In genomic region chr10:24887855-24888231, GRCh38 we compare ENCODE assay signal across 11 cellular contexts.
DNase-seq lines count a peak whose midpoint lies in the region; ATAC-seq and FAIRE-seq lines count a peak whose summit lies in the region.
"Had no signal": no experiment of that assay in that cellular context is flagged by ENCODE, and none has a peak within 500 bp of the region (broad histone marks: within the 10 kb centered on the region; RNA-seq: fewer than 3 reads in every experiment).

No MANE protein-coding gene starts in this region.

- peaks cover 0 to 6% of the 10 kb centered on the region in 2 donors for H3K4me1 ChIP-seq in small intestine (ENCODE audit: control insufficient read depth in 2 of 2, insufficient read depth in 1 of 2, low read depth in 1 of 2, low read length in 1 of 2)

- intact Hi-C loops in activated CD4-positive, alpha-beta T cell treated with anti-CD3 and anti-CD28 coated beads, Interleukin-2, amount 10 ng/mL, durations not matched to agents 24 days and 14 days (cut with micrococcal nuclease): loop anchor here (1.0 to 10.0 kb wide), 4 partner anchors 13 to 1523 kb away; no protein-coding TSS in a partner anchor

- no peaks in the 10 kb centered on the region for H3K9me3 ChIP-seq in small intestine (ENCODE audit: control insufficient read depth, low read depth)

- H3K4me3 Mint-ChIP-seq in activated CD4-positive, alpha-beta T cell treated with anti-CD3 and anti-CD28 coated beads, Interleukin-2, amount 10 ng/mL, durations not matched to agents 24 days and 14 days: peak overlapping the region; percentile 60

- no peak for FAIRE-seq in small intestine (lab: Jason Lieb, UNC)

- no peaks in the 10 kb centered on the region for H3K27me3 ChIP-seq in small intestine (ENCODE audit: control insufficient read depth in 2 of 2, insufficient read depth in 2 of 2, low read length in 2 of 2)

- H3K27ac Mint-ChIP-seq in activated CD4-positive, alpha-beta T cell treated with anti-CD3 and anti-CD28 coated beads, Interleukin-2, amount 10 ng/mL, durations not matched to agents 24 days and 14 days: no peak overlapping the region

- no peaks in the 10 kb centered on the region for H3K27me3 Mint-ChIP-seq in activated CD4-positive, alpha-beta T cell treated with anti-CD3 and anti-CD28 coated beads, Interleukin-2, amount 10 ng/mL, durations not matched to agents 24 days and 14 days

- ATAC-seq in HG02642 (IDR thresholded peaks at IDR 0.05; ENCODE audit: poor library complexity, unreplicated experiment) (peak; percentile 26), HG03571 (IDR thresholded peaks at IDR 0.05; ENCODE audit: unreplicated experiment) (peak; percentile 23)

- WGBS in small intestine, 3 donors: 82 to 89% (median 85%) methylated on average over 2 of the region's 2 CpGs

- H3K36me3 ChIP-seq in small intestine (ENCODE audit: control insufficient read depth in 2 of 2, insufficient read depth in 2 of 2, low read length in 2 of 2): no peaks in the 10 kb centered on the region

- H3K9me3 Mint-ChIP-seq in activated CD4-positive, alpha-beta T cell treated with anti-CD3 and anti-CD28 coated beads, Interleukin-2, amount 10 ng/mL, durations not matched to agents 24 days and 14 days: peaks cover 10% of the 10 kb centered on the region

- no peak overlapping the region for H3K4me3 ChIP-seq in small intestine (ENCODE audit: low read depth in 1 of 2, low read length in 2 of 2)
- H3K4me3 ChIP-seq: lung had no signal

- peak overlapping the region; percentile 34 to 64 for H3K27ac ChIP-seq in small intestine (ENCODE audit: low read depth in 1 of 2, low read length in 1 of 2)

- DNase-seq in activated CD4-positive, alpha-beta T cell treated with anti-CD3 and anti-CD28 coated beads, Interleukin-2, amount 10 ng/mL, durations not matched to agents 24 days and 14 days: no peak
- DNase-seq in activated CD4-positive, alpha-beta T cell treated with anti-CD3 and anti-CD28 coated beads, Interleukin-2, amount 50 U/mL, for 1 hour: no peak
- DNase-seq in small intestine (no peak), NCI-H69 (lab: John Stamatoyannopoulos, UW) (no peak), SW480 (ENCODE audit: low spot score) (no peak), NCI-H82 (lab: John Stamatoyannopoulos, UW) (no peak)
- DNase-seq: NCI-H1092, retina had no signal

- H3K4me1 Mint-ChIP-seq in activated CD4-positive, alpha-beta T cell treated with anti-CD3 and anti-CD28 coated beads, Interleukin-2, amount 10 ng/mL, durations not matched to agents 24 days and 14 days: peaks cover 26% of the 10 kb centered on the region

- peaks cover 5% of the 10 kb centered on the region for H3K36me3 Mint-ChIP-seq in activated CD4-positive, alpha-beta T cell treated with anti-CD3 and anti-CD28 coated beads, Interleukin-2, amount 10 ng/mL, durations not matched to agents 24 days and 14 days (ENCODE audit: low read depth)
